Comparison of ENCODE assay signal across 12 cellular contexts in genomic region chr15:90859234-90860131, GRCh38. TPM values are rescaled to one million over a fixed set of nuclear protein-coding genes. Genes with fewer than 3 reads are reported as not detected.
DNase-seq lines count a peak whose midpoint lies in the region; ATAC-seq and TF ChIP-seq lines count a peak whose summit lies in the region.
"Had no signal": no experiment of that assay in that cellular context is flagged by ENCODE, and none has a peak within 500 bp of the region (broad histone marks: within the 10 kb centered on the region; RNA-seq: fewer than 3 reads in every experiment).

No MANE protein-coding gene starts in this region.

- CTCF ChIA-PET in RWPE1 (lab: Yijun Ruan, JAX): interaction anchor here (0.6 kb wide), 2 partner anchors 27 to 741 kb away, joined by 3 to 4 read pairs; no protein-coding TSS in a partner anchor

- POLR2A ChIA-PET in RWPE1 (lab: Yijun Ruan, JAX; ENCODE audit: low non-redundant PET): interaction anchor here (0.6 to 1.0 kb wide), 2 partner anchors 11 to 233 kb away, joined by 3 read pairs; no protein-coding TSS in a partner anchor

- TF ChIP-seq POLR2A in spleen (IDR thresholded peaks at IDR 0.05): no peak

- no peak for TF ChIP-seq CTCF in RWPE1 (conservative IDR thresholded peaks at IDR 0.05; ENCODE audit: low read depth)
- TF ChIP-seq CTCF in cardiac muscle cell (IDR thresholded peaks at IDR 0.05; ENCODE audit: low read depth, low read length): no peak
- no peak for TF ChIP-seq CTCF in spleen (IDR thresholded peaks at IDR 0.05 in 8 of 11, conservative IDR thresholded peaks at IDR 0.05 in 3 of 11)

- H3K4me3 Mint-ChIP-seq in activated T-cell treated with anti-CD3 and anti-CD28 coated beads, Interleukin-2, amount 50 U/mL, for 72 hours: no peak overlapping the region

- H3K4me1 ChIP-seq in cardiac muscle cell (ENCODE audit: low read depth) (peaks cover 9% of the 10 kb centered on the region), spleen (peaks cover 5 to 89% (median 39%) of the 10 kb centered on the region in 6 donors)

- H3K9me3 Mint-ChIP-seq in activated T-cell treated with anti-CD3 and anti-CD28 coated beads, Interleukin-2, amount 50 U/mL, for 72 hours: peaks cover 0 to 3% of the 10 kb centered on the region in 2 donors

- H3K27me3 Mint-ChIP-seq in activated T-cell treated with anti-CD3 and anti-CD28 coated beads, Interleukin-2, amount 50 U/mL, for 72 hours (ENCODE audit: low read depth): no peaks in the 10 kb centered on the region

- H3K27ac ChIP-seq in RWPE1 (peak overlapping the region; percentile 2; the same call in 1 of the 2 replicates), cardiac muscle cell (peak overlapping the region; percentile 80), spleen (peak overlapping the region in 5 of 8 donors; percentile 41 to 82 (median 71))

- peaks cover 5 to 9% of the 10 kb centered on the region in 2 donors for H3K36me3 Mint-ChIP-seq in activated T-cell treated with anti-CD3 and anti-CD28 coated beads, Interleukin-2, amount 50 U/mL, for 72 hours (ENCODE audit: insufficient read depth in 2 of 2)

- peaks cover 96% of the 10 kb centered on the region for H3K4me1 Mint-ChIP-seq in activated T-cell treated with anti-CD3 and anti-CD28 coated beads, Interleukin-2, amount 50 U/mL, for 72 hours (ENCODE audit: low read depth)

- WGBS in spleen, 5 donors: 51 to 78% (median 62%) methylated on average over 10 of the region's 10 CpGs

- intact Hi-C loops in spleen (cut with DNase I; ENCODE audit: low total_unique reads): no loop called here

- H3K4me3 ChIP-seq in cardiac muscle cell: no peak overlapping the region
- H3K4me3 ChIP-seq in spleen: no peak overlapping the region

- ATAC-seq in activated T-cell treated with anti-CD3 and anti-CD28 coated beads, Interleukin-2, amount 50 U/mL, for 72 hours (replicated peaks in 1 of 2): no peak
- ATAC-seq in GM21825 (IDR thresholded peaks at IDR 0.05; ENCODE audit: unreplicated experiment): no peak

- H3K36me3 ChIP-seq in cardiac muscle cell: no peaks in the 10 kb centered on the region
- no peaks in the 10 kb centered on the region for H3K36me3 ChIP-seq in spleen

- DNase-seq in activated T-cell treated with anti-CD3 and anti-CD28 coated beads, Interleukin-2, amount 50 U/mL, for 72 hours: no peak
- no peak for DNase-seq in activated T-cell treated with anti-CD3 and anti-CD28 coated beads, Interleukin-2, amount 50 U/mL, for 48 hours
- DNase-seq in RWPE1 (ENCODE audit: low spot score) (no peak), cardiac muscle cell (ENCODE audit: low read depth in 1 of 2, low spot score in 1 of 2) (peak; percentile 8 to 30), spleen (no peak), T-helper 9 cell (no peak), COR-L47 (lab: John Stamatoyannopoulos, UW) (no peak)
- DNase-seq: glutamatergic neuron; Karpas-422; stimulated activated naive CD4-positive, alpha-beta T cell treated with Interleukin-2 at 50 U/mL for 16 hours; SW 1271 had no signal

- peak overlapping the region; percentile 47 for H3K27ac Mint-ChIP-seq in activated T-cell treated with anti-CD3 and anti-CD28 coated beads, Interleukin-2, amount 50 U/mL, for 72 hours

- no peaks in the 10 kb centered on the region for H3K9me3 ChIP-seq in cardiac muscle cell (ENCODE audit: low read depth)
- H3K9me3 ChIP-seq in spleen: no peaks in the 10 kb centered on the region

- H3K27me3 ChIP-seq in cardiac muscle cell (no peaks in the 10 kb centered on the region), spleen (replicated peaks in 1 of 7) (no peaks in the 10 kb centered on the region)

RNA-seq across cellular contexts. Expression of gene FURIN, which starts 8.9 kb away (rescaled TPM):
- total RNA-seq in activated T-cell treated with anti-CD3 and anti-CD28 coated beads, Interleukin-2, amount 50 U/mL, for 72 hours: 100 to 1,000 TPM; 604 to 721 TPM
- total RNA-seq in cardiac muscle cell (66.3 and 79.6 TPM in 2 replicates), spleen (100 to 1,000 TPM in 2 of 7 donors, 10 to 100 TPM in 5; 62.0 to 139 (median 86.8) TPM)
- polyA plus RNA-seq in cardiac muscle cell (57.7 and 69.3 TPM in 2 replicates), spleen (10 to 100 TPM in 2 of 3 donors, 1 to 10 TPM in 1; 10.0 to 33.3 (median 10.9) TPM)

RNA-seq across cellular contexts. Expression of gene FES, which starts 24.8 kb away (rescaled TPM):
- 10 to 100 TPM; 68.3 to 81.5 TPM for total RNA-seq in activated T-cell treated with anti-CD3 and anti-CD28 coated beads, Interleukin-2, amount 50 U/mL, for 72 hours
- total RNA-seq in cardiac muscle cell (13.3 and 19.8 TPM in 2 replicates), spleen (100 to 1,000 TPM; 150 to 369 (median 272) TPM)
- polyA plus RNA-seq in cardiac muscle cell (5.4 and 12.7 TPM in 2 replicates), spleen (100 to 1,000 TPM in 1 of 3 donors, 10 to 100 TPM in 2; 39.5 to 176 (median 89.2) TPM)

RNA-seq across cellular contexts. Expression of gene MAN2A2, which starts 43.6 kb away (rescaled TPM):
- total RNA-seq in activated T-cell treated with anti-CD3 and anti-CD28 coated beads, Interleukin-2, amount 50 U/mL, for 72 hours: 100 to 1,000 TPM; 159 to 190 TPM
- 31.9 and 53.0 TPM in 2 replicates for total RNA-seq in cardiac muscle cell
- 54.3 and 66.3 TPM in 2 replicates for polyA plus RNA-seq in cardiac muscle cell
- 100 to 1,000 TPM; 105 to 167 (median 120) TPM for total RNA-seq in spleen
- polyA plus RNA-seq in spleen: 10 to 100 TPM; 13.7 to 46.1 (median 24.0) TPM

Comparison
In these comparisons a context has a peak if more than half of its experiments do, and no peak if none do; other contexts are left out.
1. DNase-seq: peak in cardiac muscle cell (2 of 2); none in activated T-cell treated with anti-CD3 and anti-CD28 coated beads, Interleukin-2, amount 50 U/mL, for 72 hours (0 of 2), activated T-cell treated with anti-CD3 and anti-CD28 coated beads, Interleukin-2, amount 50 U/mL, for 48 hours (0 of 2), RWPE1 (single experiment), spleen (single experiment), T-helper 9 cell (single experiment) and COR-L47 (single experiment).
2. H3K27ac ChIP-seq: peak in every context shown above with its lines; median percentile 80 in cardiac muscle cell; 71 in spleen; 2 in RWPE1.